ENCODE assay signal across 27 cellular contexts in genomic region chr1:43606624-43607023, GRCh38. TPM values are rescaled to one million over a fixed set of nuclear protein-coding genes. Genes with fewer than 3 reads are reported as not detected.
DNase-seq lines count a peak whose midpoint lies in the region; ATAC-seq, FAIRE-seq and TF ChIP-seq lines count a peak whose summit lies in the region.
"Had no signal": no experiment of that assay in that cellular context is flagged by ENCODE, and none has a peak within 500 bp of the region (broad histone marks: within the 10 kb centered on the region; RNA-seq: fewer than 3 reads in every experiment).

No MANE protein-coding gene starts in this region.

- no peak overlapping the region for H3K18ac ChIP-seq in neuronal stem cell (ENCODE audit: low read length)

- no peak overlapping the region for H2BK12ac ChIP-seq in neuronal stem cell (ENCODE audit: low read length)

- no peak for TF ChIP-seq RAD21 in HepG2 (CRISPR knock-in tag; IDR thresholded peaks at IDR 0.05)
- no peak for TF ChIP-seq RAD21 in K562 (CRISPR knock-in tag; conservative IDR thresholded peaks at IDR 0.05 in 1 of 2, IDR thresholded peaks at IDR 0.05 in 1 of 2)

- H2BK15ac ChIP-seq in neuronal stem cell (ENCODE audit: low read length) = no peak overlapping the region

- no peak overlapping the region for H2AK5ac ChIP-seq in neuronal stem cell (ENCODE audit: low read depth, low read length)

- H3K27me3 ChIP-seq in HepG2 (ENCODE audit: control insufficient read depth in 1 of 2, insufficient read depth in 2 of 2, low read length in 2 of 2) (no peaks in the 10 kb centered on the region), right lobe of liver (no peaks in the 10 kb centered on the region), K562 (ENCODE audit: control insufficient read depth in 2 of 2, insufficient read depth in 2 of 2, low read length in 2 of 2) (peaks cover 82 to 98% of the 10 kb centered on the region in 2 experiments), neuronal stem cell (ENCODE audit: control insufficient read depth in 3 of 3, insufficient read depth in 3 of 3, low read depth in 1 of 3, low read length in 3 of 3) (no peaks in the 10 kb centered on the region)
- H3K27me3 ChIP-seq: BLaER1 treated with 17β-estradiol and CSF1 and Interleukin-3, amounts not matched to agents 10 nM and 100 nM had no signal

- CTCF ChIA-PET in HepG2 (lab: Yijun Ruan, JAX; ENCODE audit: low intra/inter-chr PET ratio, low total read pairs) = no interaction called here
- CTCF ChIA-PET in K562 (lab: Yijun Ruan, JAX; ENCODE audit: low intra/inter-chr PET ratio) = no interaction called here

- peak overlapping the region; percentile 6 for H3K4ac ChIP-seq in neuronal stem cell (ENCODE audit: low read length)

- no peak for TF ChIP-seq POLR2A in HepG2 (IDR thresholded peaks at IDR 0.05; ENCODE audit: insufficient read depth in 1 of 2, low read depth in 2 of 2, low read length in 2 of 2)
- TF ChIP-seq POLR2A in right lobe of liver (IDR thresholded peaks at IDR 0.05) = no peak
- TF ChIP-seq POLR2A in K562 (conservative IDR thresholded peaks at IDR 0.05) = no peak

- peaks cover 2% of the 10 kb centered on the region for H3K79me1 ChIP-seq in neuronal stem cell (ENCODE audit: low read depth, low read length)

- H2BK5ac ChIP-seq in neuronal stem cell (ENCODE audit: low read length) = no peak overlapping the region

- H3K9me3 ChIP-seq in HepG2 (ENCODE audit: low read length) = no peaks in the 10 kb centered on the region
- H3K9me3 ChIP-seq in right lobe of liver = no peaks in the 10 kb centered on the region
- no peaks in the 10 kb centered on the region for H3K9me3 ChIP-seq in K562 (replicated peaks; ENCODE audit: control insufficient read depth, insufficient read depth, low read depth, low read length)
- peaks cover 0 to 4% of the 10 kb centered on the region in 2 donors for H3K9me3 ChIP-seq in neuronal stem cell (replicated peaks in 1 of 2; ENCODE audit: control insufficient read depth in 2 of 2, insufficient read depth in 1 of 2, low read depth in 1 of 2, low read length in 2 of 2)
- H3K9me3 ChIP-seq: A549; BLaER1 treated with 17β-estradiol and CSF1 and Interleukin-3, amounts not matched to agents 10 nM and 100 nM had no signal

- DNase-seq in HepG2 (ENCODE audit: low spot score) (no peak), right lobe of liver (no peak), K562 (ENCODE audit: extremely low read depth in 1 of 4, low spot score in 3 of 4) (peak in 1 of 4 experiments; percentile 14), neuronal stem cell (ENCODE audit: low spot score) (no peak), type B pancreatic cell (ENCODE audit: extremely low spot score, unreplicated experiment) (no peak), occipital lobe (lab: John Stamatoyannopoulos, UW) (no peak), MV-4-11 (lab: John Stamatoyannopoulos, UW) (no peak)
- DNase-seq: AML-193; CD4-positive, alpha-beta T cell; CD8-positive, alpha-beta memory T cell; COR-L47; DMS 273 treated with DMSO at 0.1 percent for 48 hours; DMS153; DMS53; DMS79; DND-41; EL; GDM1 had no signal

- H3K79me2 ChIP-seq in HepG2 (ENCODE audit: insufficient read depth, low read length) = no peaks in the 10 kb centered on the region
- H3K79me2 ChIP-seq in K562 (ENCODE audit: control insufficient read depth, insufficient read depth, low read length) = no peaks in the 10 kb centered on the region

- H3K4me2 ChIP-seq in HepG2 (ENCODE audit: low read depth, low read length) (no peak overlapping the region), K562 (ENCODE audit: insufficient read depth, low read length) (no peak overlapping the region), neuronal stem cell (ENCODE audit: insufficient read depth, low read length, poor library complexity, severe bottlenecking) (no peak overlapping the region)
- H3K4me2 ChIP-seq: A549; BLaER1 treated with 17β-estradiol and CSF1 and Interleukin-3, amounts not matched to agents 10 nM and 100 nM had no signal

- H3K23ac ChIP-seq in neuronal stem cell (ENCODE audit: low read depth, low read length, poor library complexity) = peak overlapping the region; percentile 90

- H3K4me1 Mint-ChIP-seq in type B pancreatic cell (ENCODE audit: unreplicated experiment) = no peaks in the 10 kb centered on the region
- H3K4me1 Mint-ChIP-seq in stimulated activated memory B cell treated with anti-CD40 and anti-IgM and Interleukin-4, amounts not matched to agents 10 μg/mL and 1 μg/mL and 100 μg/mL, for 72 hours = no peaks in the 10 kb centered on the region
- H3K4me1 Mint-ChIP-seq: B cell; CD8-positive, alpha-beta memory T cell had no signal

- H4K8ac ChIP-seq in neuronal stem cell (ENCODE audit: low read depth, low read length) = no peak overlapping the region

- no peak for TF ChIP-seq CTCF in HepG2 (CRISPR knock-in tag; IDR thresholded peaks at IDR 0.05)
- TF ChIP-seq CTCF in right lobe of liver (IDR thresholded peaks at IDR 0.05) = no peak
- TF ChIP-seq CTCF in K562 (IDR thresholded peaks at IDR 0.05 in 2 of 3, conservative IDR thresholded peaks at IDR 0.05 in 1 of 3; ENCODE audit: insufficient read depth in 2 of 3, low read depth in 1 of 3, low read length in 3 of 3) = peak; percentile 4 to 37 (median 35); a peak in 1 of 6 replicates
- TF ChIP-seq CTCF in type B pancreatic cell (conservative IDR thresholded peaks at IDR 0.05) = no peak

- H3K4me3 ChIP-seq in HepG2 (replicated peaks in 1 of 3; ENCODE audit: insufficient read depth in 1 of 3, low read depth in 2 of 3, low read length in 3 of 3) (no peak overlapping the region), right lobe of liver (no peak overlapping the region), K562 (no peak overlapping the region), neuronal stem cell (ENCODE audit: low read length in 2 of 2) (peak overlapping the region in 1 of 2 donors; percentile 1)
- H3K4me3 ChIP-seq: A549; BLaER1 treated with 17β-estradiol and CSF1 and Interleukin-3, amounts not matched to agents 10 nM and 100 nM; GM12878 had no signal

- intact Hi-C loops in HepG2 (cut with micrococcal nuclease; ENCODE audit: unreplicated experiment) = no loop called here
- intact Hi-C loops in right lobe of liver (cut with DNase I) = no loop called here
- intact Hi-C loops in K562 (cut with micrococcal nuclease) = no loop called here

- H3K4me1 ChIP-seq in HepG2 (ENCODE audit: insufficient read depth, low read length) (no peaks in the 10 kb centered on the region), right lobe of liver (no peaks in the 10 kb centered on the region), K562 (replicated peaks in 1 of 2; ENCODE audit: control insufficient read depth in 2 of 2, insufficient read depth in 2 of 2, low read length in 2 of 2) (peaks cover 0 to 8% of the 10 kb centered on the region in 2 experiments; a peak in 1 of 5 replicates), neuronal stem cell (ENCODE audit: control insufficient read depth in 2 of 2, insufficient read depth in 1 of 2, low read depth in 1 of 2, low read length in 2 of 2) (peaks cover 0 to 4% of the 10 kb centered on the region in 2 donors)
- H3K4me1 ChIP-seq: A549 had no signal

- H4K20me1 ChIP-seq in HepG2 (ENCODE audit: insufficient read depth, low read length) = no peaks in the 10 kb centered on the region
- H4K20me1 ChIP-seq in K562 (replicated peaks; ENCODE audit: control insufficient read depth, insufficient read depth, low read length) = peaks cover 60% of the 10 kb centered on the region

- H3K9ac ChIP-seq in HepG2 (ENCODE audit: insufficient read depth, low read depth, low read length) (no peak overlapping the region), K562 (ENCODE audit: insufficient read depth in 1 of 2, low read depth in 2 of 2, low read length in 2 of 2) (no peak overlapping the region), neuronal stem cell (ENCODE audit: low read depth, low read length, poor library complexity) (no peak overlapping the region)

- BruUV-seq in HepG2 (replicated peaks; lab: Mats Ljungman, UMichigan) (no TSS peak), K562 (replicated peaks; lab: Mats Ljungman, UMichigan) (no TSS peak)

- FAIRE-seq in HepG2 (lab: Jason Lieb, UNC) = no peak
- no peak for FAIRE-seq in K562 (lab: Jason Lieb, UNC)
- FAIRE-seq: A549, GM12878, GM12892, GM18507 had no signal

- H3K36me3 Mint-ChIP-seq in type B pancreatic cell = peaks cover 23% of the 10 kb centered on the region
- no peaks in the 10 kb centered on the region for H3K36me3 Mint-ChIP-seq in stimulated activated memory B cell treated with anti-CD40 and anti-IgM and Interleukin-4, amounts not matched to agents 10 μg/mL and 1 μg/mL and 100 μg/mL, for 72 hours
- H3K36me3 Mint-ChIP-seq: CD8-positive, alpha-beta memory T cell had no signal

- in situ Hi-C loops in HepG2 (cut with HindIII; ENCODE audit: extremely low pct_ligation_motif_present, low pct_unique_long_range_greater_than_20kb) = no loop called here
- in situ Hi-C loops in K562 (cut with MboI) = no loop called here

- H2AFZ ChIP-seq in HepG2 (ENCODE audit: low read length) = no peak overlapping the region
- H2AFZ ChIP-seq in K562 (ENCODE audit: low read depth, low read length) = no peak overlapping the region
- no peak overlapping the region for H2AFZ ChIP-seq in neuronal stem cell (ENCODE audit: low read length)

- H3K4me3 Mint-ChIP-seq in type B pancreatic cell = no peak overlapping the region
- H3K4me3 Mint-ChIP-seq in stimulated activated memory B cell treated with anti-CD40 and anti-IgM and Interleukin-4, amounts not matched to agents 10 μg/mL and 1 μg/mL and 100 μg/mL, for 72 hours = no peak overlapping the region
- H3K4me3 Mint-ChIP-seq: B cell; CD4-positive, alpha-beta T cell; CD8-positive, alpha-beta memory T cell had no signal

- H3K14ac ChIP-seq in neuronal stem cell (ENCODE audit: low read length) = peak overlapping the region; percentile 66

- H3K27ac ChIP-seq in HepG2 (ENCODE audit: extremely low read length, insufficient read depth, low read length) (no peak overlapping the region), right lobe of liver (no peak overlapping the region), K562 (ENCODE audit: extremely low read depth, low read depth, low read length) (no peak overlapping the region), neuronal stem cell (replicated peaks; ENCODE audit: low read length) (no peak overlapping the region)
- H3K27ac ChIP-seq: 22Rv1; A549; BLaER1 treated with 17β-estradiol and CSF1 and Interleukin-3, amounts not matched to agents 10 nM and 100 nM; C4-2B had no signal

- H3K27ac Mint-ChIP-seq in type B pancreatic cell = peak overlapping the region; percentile 18
- H3K27ac Mint-ChIP-seq in stimulated activated memory B cell treated with anti-CD40 and anti-IgM and Interleukin-4, amounts not matched to agents 10 μg/mL and 1 μg/mL and 100 μg/mL, for 72 hours = no peak overlapping the region
- H3K27ac Mint-ChIP-seq: B cell; CD4-positive, alpha-beta T cell had no signal

- no peaks in the 10 kb centered on the region for H3K9me1 ChIP-seq in K562 (ENCODE audit: control insufficient read depth, insufficient read depth, low read length)

- no peaks in the 10 kb centered on the region for H3K9me3 Mint-ChIP-seq in type B pancreatic cell
- no peaks in the 10 kb centered on the region for H3K9me3 Mint-ChIP-seq in stimulated activated memory B cell treated with anti-CD40 and anti-IgM and Interleukin-4, amounts not matched to agents 10 μg/mL and 1 μg/mL and 100 μg/mL, for 72 hours
- H3K9me3 Mint-ChIP-seq: CD4-positive, alpha-beta T cell; CD8-positive, alpha-beta memory T cell had no signal

- POLR2A ChIA-PET in HepG2 (lab: Yijun Ruan, JAX) = no interaction called here
- POLR2A ChIA-PET in K562 (lab: Yijun Ruan, JAX) = interaction anchor here (0.6 kb wide), 1 partner anchor 319 kb away, joined by 3 read pairs; no protein-coding TSS in a partner anchor

- 98% methylated on average over 7 of the region's 13 CpGs for WGBS in HepG2 (ENCODE audit: low lambda C conversion rate)
- 92% methylated on average over 5 of the region's 13 CpGs for WGBS in right lobe of liver (ENCODE audit: insufficient coverage, low coverage, low lambda C conversion rate, missing lambda C conversion rate)
- WGBS in K562 (ENCODE audit: insufficient coverage, low coverage, missing lambda C conversion rate) = 3% methylated on average over 13 of the region's 13 CpGs
- no CpG with 5 or more reads among the region's 13 CpGs for WGBS in neuronal stem cell (ENCODE audit: extremely low coverage in 2 of 2, insufficient read length in 2 of 2, insufficient replicate concordance in 1 of 2), 2 donors

- H3K36me3 ChIP-seq in HepG2 (replicated peaks in 1 of 2; ENCODE audit: control insufficient read depth in 1 of 2, insufficient read depth in 2 of 2, low read length in 2 of 2) (peaks cover 40 to 82% of the 10 kb centered on the region in 2 experiments), right lobe of liver (peaks cover 0 to 70% (median 27%) of the 10 kb centered on the region in 4 donors), K562 (ENCODE audit: control insufficient read depth, insufficient read depth, low read length) (no peaks in the 10 kb centered on the region), neuronal stem cell (replicated peaks in 1 of 2; ENCODE audit: control insufficient read depth in 2 of 2, insufficient read depth in 2 of 2, low read length in 2 of 2) (peaks cover 69 to 95% of the 10 kb centered on the region in 2 donors)

- no peak overlapping the region for H2BK120ac ChIP-seq in neuronal stem cell (ENCODE audit: low read depth, low read length)

- no peak overlapping the region for H4K91ac ChIP-seq in neuronal stem cell (ENCODE audit: low read depth, low read length, poor library complexity)

- ATAC-seq in HepG2 = no peak
- no peak for ATAC-seq in right lobe of liver
- peak; percentile 68 for ATAC-seq in K562
- no peak for ATAC-seq in stimulated activated memory B cell treated with anti-CD40 and anti-IgM and Interleukin-4, amounts not matched to agents 10 μg/mL and 1 μg/mL and 100 μg/mL, for 72 hours
- ATAC-seq: A549, GM12878 had no signal

- TF ChIP-seq EP300 in HepG2 (IDR thresholded peaks at IDR 0.05; ENCODE audit: low read depth in 2 of 2, low read length in 2 of 2) = no peak
- TF ChIP-seq EP300 in HepG2 (CRISPR knock-in tag; IDR thresholded peaks at IDR 0.05; ENCODE audit: borderline replicate concordance) = no peak
- TF ChIP-seq EP300 in K562 (IDR thresholded peaks at IDR 0.05; ENCODE audit: low read length) = no peak

- H3K27me3 Mint-ChIP-seq in type B pancreatic cell = no peaks in the 10 kb centered on the region
- peaks cover 21% of the 10 kb centered on the region for H3K27me3 Mint-ChIP-seq in stimulated activated memory B cell treated with anti-CD40 and anti-IgM and Interleukin-4, amounts not matched to agents 10 μg/mL and 1 μg/mL and 100 μg/mL, for 72 hours
- H3K27me3 Mint-ChIP-seq: CD4-positive, alpha-beta T cell had no signal

RNA-seq across cellular contexts. Expression of gene KDM4A, which starts 43.3 kb away (rescaled TPM):
- total RNA-seq in HepG2 (2016; rRNA removed; fragmentation: Illumina TruSeq; extraction: Trizol) (20.9 and 27.4 TPM in 2 replicates), right lobe of liver (10 to 100 TPM; 12.7 to 22.5 (median 17.6) TPM), K562 (2014; rRNA removed) (15.6 and 16.0 TPM in 2 replicates), K562 (2014; rRNA removed; fragmentation: Illumina TruSeq; extraction: Trizol) (17.6 and 21.2 TPM in 2 replicates), K562 (2015; rRNA removed; fragmentation: Illumina TruSeq; extraction: Trizol) (13.1 and 14.3 TPM in 2 replicates), K562 (2021) (27.3 and 33.6 TPM in 2 replicates), type B pancreatic cell (ENCODE audit: low replicate concordance) (55.3 and 67.8 TPM in 2 replicates), occipital lobe (51.2 TPM)
- total RNA-seq in HepG2 (2016; cell fraction: cytosol; rRNA removed; fragmentation: Illumina TruSeq; extraction: Trizol; ENCODE audit: low read depth) = 2.7 and 3.3 TPM in 2 replicates
- total RNA-seq in HepG2 (2016; cell fraction: insoluble cytoplasmic fraction; rRNA removed; fragmentation: Illumina TruSeq; extraction: Trizol) = 21.8 and 25.6 TPM in 2 replicates
- total RNA-seq in HepG2 (2016; cell fraction: membrane; rRNA removed; fragmentation: Illumina TruSeq; extraction: Trizol) = 7.4 and 7.7 TPM in 2 replicates
- 17.4 and 18.8 TPM in 2 replicates for total RNA-seq in HepG2 (2016; cell fraction: nucleus; rRNA removed; fragmentation: Illumina TruSeq; extraction: Trizol)
- polyA plus RNA-seq in HepG2 (2011; rRNA removed) (8.7 and 9.7 TPM in 2 replicates), K562 (2011; rRNA removed) (12.5 and 20.8 TPM in 2 replicates), K562 (2014; fragmentation: Illumina TruSeq; extraction: Trizol) (24.9 and 26.4 TPM in 2 replicates), K562 (2014; fragmentation: Nextera tagmentation; extraction: Ambion mirVana) (10 to 100 TPM in 1 of 2 experiments, 1 to 10 TPM in 1; 3.6 to 12.1 TPM), K562 (2014; rRNA removed) (13.5 and 14.2 TPM in 2 replicates)
- 5.2 and 7.2 TPM in 2 replicates for polyA plus RNA-seq in HepG2 (2011; cell fraction: cytosol; rRNA removed)
- 7.6 and 9.7 TPM in 2 replicates for polyA plus RNA-seq in HepG2 (2011; cell fraction: nucleus; rRNA removed)
- polyA plus RNA-seq in HepG2 (2012) = 8.7 and 12.1 TPM in 2 replicates
- 0.76 and 0.90 TPM in 2 replicates for polyA plus RNA-seq in HepG2 (2016; cell fraction: cytosol; fragmentation: Illumina TruSeq; extraction: Trizol; ENCODE audit: low read depth)
- 15.7 and 20.7 TPM in 2 replicates for polyA plus RNA-seq in HepG2 (2016; cell fraction: insoluble cytoplasmic fraction; fragmentation: Illumina TruSeq; extraction: Trizol; ENCODE audit: low read depth)
- 2.3 and 2.4 TPM in 2 replicates for polyA plus RNA-seq in HepG2 (2016; cell fraction: membrane; fragmentation: Illumina TruSeq; extraction: Trizol; ENCODE audit: low read depth)
- 15.9 and 19.8 TPM in 2 replicates for polyA plus RNA-seq in HepG2 (2016; cell fraction: nucleus; fragmentation: Illumina TruSeq; extraction: Trizol; ENCODE audit: insufficient read depth, low read depth)
- 12.2 and 36.0 TPM in 2 replicates for polyA minus RNA-seq in HepG2 (2011; rRNA and poly(A)+ RNA removed; ENCODE audit: low replicate concordance)
- 5.9 and 8.2 TPM in 2 replicates for polyA minus RNA-seq in HepG2 (2011; cell fraction: cytosol; rRNA and poly(A)+ RNA removed)
- 22.1 and 29.7 TPM in 2 replicates for polyA minus RNA-seq in HepG2 (2011; cell fraction: nucleus; rRNA and poly(A)+ RNA removed)
- 118 and 126 TPM in 2 replicates for total RNA-seq in K562 (2011; cell fraction: chromatin; rRNA removed; ENCODE audit: low replicate concordance)
- 43.2 and 43.6 TPM in 2 replicates for total RNA-seq in K562 (2011; cell fraction: nucleolus; rRNA removed)
- total RNA-seq in K562 (2011; cell fraction: nucleoplasm; rRNA removed) = 47.6 and 48.7 TPM in 2 replicates
- 5.4 and 12.3 TPM in 2 replicates for polyA plus RNA-seq in K562 (2011; cell fraction: cytosol; rRNA removed)
- polyA plus RNA-seq in K562 (2011; cell fraction: nucleus; rRNA removed) = 18.6 and 24.1 TPM in 2 replicates
- 17.2 and 34.3 TPM in 2 replicates for polyA plus RNA-seq in K562 (2012)
- polyA minus RNA-seq in K562 (2011; rRNA and poly(A)+ RNA removed) = 26.9 and 40.0 TPM in 2 replicates
- polyA minus RNA-seq in K562 (2011; cell fraction: cytosol; rRNA and poly(A)+ RNA removed) = 11.4 and 12.3 TPM in 2 replicates
- 8.6 and 19.7 TPM in 2 replicates for polyA minus RNA-seq in K562 (2011; cell fraction: nucleus; rRNA and poly(A)+ RNA removed)
- polyA plus RNA-seq in neuronal stem cell (2013, experiment 1 of 2) = 24.5 TPM
- 25.1 TPM for polyA plus RNA-seq in neuronal stem cell (2013, experiment 2 of 2)

Comparison
In these comparisons a context has a peak if more than half of its experiments do, and no peak if none do; other contexts are left out.
1. CTCF ChIP-seq: peak in K562 (3 of 3); none in HepG2 (single experiment), right lobe of liver (0 of 4) and type B pancreatic cell (single experiment).
2. Of the 241 proteins assayed by ChIP-seq in both HepG2 and K562: peak only in HepG2: none; only in K562: CTCF; in both: none; in neither: 240.